Comparison of ENCODE assay signal across 25 cellular contexts in the genomic region with DNA sequence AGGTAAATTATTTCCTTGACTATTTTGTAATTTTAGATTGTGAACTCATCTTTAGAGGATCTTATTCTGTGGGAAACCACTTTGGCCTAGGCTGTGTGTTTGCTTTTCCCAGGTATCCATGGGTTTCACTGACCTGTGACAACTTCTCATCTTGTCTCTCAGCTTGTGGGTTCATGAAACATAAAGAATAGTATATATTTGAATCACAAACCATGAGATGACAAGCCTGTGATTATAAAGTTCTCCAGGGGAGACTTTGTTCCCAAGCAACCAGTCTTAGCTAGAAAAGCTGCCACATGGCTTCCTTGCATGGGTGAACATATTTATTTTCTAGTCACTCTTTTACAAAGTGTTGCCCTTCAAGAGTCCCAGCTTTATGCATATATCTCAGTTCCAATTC.
"Had no signal": no experiment of that assay in that cellular context is flagged by ENCODE, and none has a peak within 500 bp of the region (broad histone marks: within the 10 kb centered on the region; RNA-seq: fewer than 3 reads in every experiment).

No MANE protein-coding gene starts in this region.

- H3K4me3 ChIP-seq: pancreas, prostate gland, right lobe of liver, sigmoid colon, suprapubic skin, testis, tibial artery, transverse colon, upper lobe of right lung, uterus had no signal

- H3K4me1 ChIP-seq: pancreas, prostate gland, right lobe of liver, suprapubic skin, testis, transverse colon, upper lobe of right lung, uterus had no signal

- H3K27me3 ChIP-seq: neutrophil, pancreas, right lobe of liver, sigmoid colon, suprapubic skin, testis, tibial artery, upper lobe of right lung, uterus had no signal

- H3K27ac ChIP-seq: neutrophil, prostate gland, right lobe of liver, sigmoid colon, suprapubic skin, testis, tibial artery, transverse colon, upper lobe of right lung, uterus had no signal

- DNase-seq: naive thymus-derived CD8-positive, alpha-beta T cell; nephron progenitor cell; nucleus accumbens; pancreas; right cardiac atrium; right lobe of liver; sigmoid colon; small intestine; stimulated activated CD4-positive, alpha-beta T cell treated with anti-CD3 and anti-CD28 coated beads, Interleukin-15, amount 100 ng/mL, for 24 hours; stimulated activated CD4-positive, alpha-beta T cell treated with anti-CD3 and anti-CD28 coated beads, Interleukin-2, amount 100 ng/mL, for 24 hours; stimulated activated CD4-positive, alpha-beta T cell treated with anti-CD3 and anti-CD28 coated beads, Interleukin-2, amount 100 ng/mL, for 48 hours; stimulated activated CD4-positive, alpha-beta T cell treated with anti-CD3 and anti-CD28 coated beads, Interleukin-4, amount 100 ng/mL, for 24 hours; stimulated activated naive B cell treated with anti-CD40 and anti-IgM and Interleukin-4, amounts not matched to agents 10 μg/mL and 1 μg/mL and 100 μg/mL, for 72 hours; stimulated activated naive CD4-positive, alpha-beta T cell treated with Interleukin-2 at 50 U/mL for 16 hours; substantia nigra; testis; tibial artery; transverse colon; upper lobe of right lung; uterus had no signal

- ATAC-seq: naive thymus-derived CD8-positive, alpha-beta T cell; natural killer cell treated with Interleukin-12 subunit alpha and Interleukin-12 subunit beta and Interleukin-15 and Interleukin-18, amount 100 ng/mL, for 72 hours; pancreas; right cardiac atrium; right lobe of liver; stimulated activated effector memory CD8-positive, alpha-beta T cell treated with anti-CD3 and anti-CD28 coated beads, Interleukin-12 subunit alpha, Interleukin-12 subunit beta, amount 100 ng/mL, for 72 hours; stimulated activated naive B cell treated with anti-CD40 and anti-IgM and Interleukin-4, amounts not matched to agents 10 μg/mL and 1 μg/mL and 100 μg/mL, for 72 hours; upper lobe of right lung had no signal

- H3K9me3 ChIP-seq: neutrophil, pancreas, prostate gland, right lobe of liver, suprapubic skin, testis, transverse colon, upper lobe of right lung, uterus had no signal

- FAIRE-seq: pancreas, small intestine had no signal

- H3K36me3 ChIP-seq: neutrophil, pancreas, prostate gland, right lobe of liver, sigmoid colon, suprapubic skin, tibial artery, transverse colon, upper lobe of right lung, uterus had no signal
